In the genomic region with DNA sequence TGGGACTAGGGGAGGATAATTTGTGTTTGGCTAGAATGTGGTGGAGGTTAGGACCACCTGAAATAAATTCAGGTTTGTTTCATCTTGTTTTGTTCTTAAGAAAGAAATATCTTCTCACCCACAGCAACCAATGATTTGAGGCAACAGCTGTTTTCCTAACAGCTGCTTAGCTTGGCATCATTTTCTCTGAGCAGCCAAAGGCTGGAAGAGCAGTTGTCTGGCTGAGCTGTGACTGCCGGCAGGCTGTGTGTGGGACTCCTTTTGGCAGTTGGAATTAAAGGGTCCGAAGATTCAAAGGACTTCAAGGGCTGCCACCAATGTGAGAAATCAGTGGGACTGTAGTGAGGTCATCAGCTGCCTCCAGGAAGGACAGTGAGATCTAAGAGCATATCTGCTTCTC, we compare ENCODE assay signal across 16 cellular contexts. TPM values are rescaled to one million over a fixed set of nuclear protein-coding genes. Genes with fewer than 3 reads are reported as not detected.
DNase-seq lines count a peak whose midpoint lies in the region; TF ChIP-seq lines count a peak whose summit lies in the region.
"Had no signal": no experiment of that assay in that cellular context is flagged by ENCODE, and none has a peak within 500 bp of the region (broad histone marks: within the 10 kb centered on the region; RNA-seq: fewer than 3 reads in every experiment).

No MANE protein-coding gene starts in this region.

- H3K36me3 Mint-ChIP-seq in Calu3 (ENCODE audit: insufficient read depth, unreplicated experiment) (no peaks in the 10 kb centered on the region), nephron (ENCODE audit: low read depth) (no peaks in the 10 kb centered on the region)
- H3K36me3 Mint-ChIP-seq: CD4-positive, alpha-beta memory T cell had no signal

- no TSS peak for BruUV-seq in Calu3 (replicated peaks; lab: Mats Ljungman, UMichigan)

- H3K27me3 Mint-ChIP-seq in Calu3 (ENCODE audit: unreplicated experiment) (no peaks in the 10 kb centered on the region), nephron (ENCODE audit: low read depth) (peaks cover 3% of the 10 kb centered on the region)

- H3K4me1 Mint-ChIP-seq in Calu3 (ENCODE audit: low read depth, unreplicated experiment) (no peaks in the 10 kb centered on the region), nephron (peaks cover 27% of the 10 kb centered on the region)
- H3K4me1 Mint-ChIP-seq: CD4-positive, alpha-beta memory T cell had no signal

- peak overlapping the region; percentile 36 for H3K27ac Mint-ChIP-seq in Calu3 (ENCODE audit: unreplicated experiment)
- peak overlapping the region; percentile 34 to 90 (median 77) for H3K27ac Mint-ChIP-seq in nephron
- H3K27ac Mint-ChIP-seq: CD4-positive, alpha-beta memory T cell had no signal

- CTCF ChIA-PET in Calu3 (lab: Charles Lee), result no interaction called here

- H3K9me3 Mint-ChIP-seq in Calu3 (ENCODE audit: low read depth, unreplicated experiment) (no peaks in the 10 kb centered on the region), nephron (no peaks in the 10 kb centered on the region)
- H3K9me3 Mint-ChIP-seq: CD4-positive, alpha-beta memory T cell had no signal

- DNase-seq in Calu3 (no peak), LHCN-M2 (ENCODE audit: low read depth) (peak; percentile 91), globus pallidus (ENCODE audit: low spot score) (peak; percentile 8), inferior parietal cortex (ENCODE audit: extremely low spot score) (no peak), OCI-M2 (lab: John Stamatoyannopoulos, UW; ENCODE audit: unreplicated experiment) (no peak), cerebellar nuclear complex (lab: John Stamatoyannopoulos, UW) (no peak)
- DNase-seq in stimulated activated CD4-positive, alpha-beta T cell treated with anti-CD3 and anti-CD28 coated beads, Interleukin-1b, Interleukin-23, amount 100 ng/mL, for 48 hours, result no peak
- DNase-seq: C1 segment of cervical spinal cord; CD4-positive, alpha-beta memory T cell; DMS153; DND-41; GOT3 had no signal

- TF ChIP-seq CTCF in Calu3 (IDR thresholded peaks at IDR 0.05; ENCODE audit: unreplicated experiment), result no peak
- no peak for TF ChIP-seq CTCF in nephron (IDR thresholded peaks at IDR 0.05; ENCODE audit: unreplicated experiment in 3 of 3)

- H3K4me3 Mint-ChIP-seq in Calu3 (ENCODE audit: low read depth, unreplicated experiment), result no peak overlapping the region
- peak overlapping the region in 1 of 3 experiments; percentile 24 for H3K4me3 Mint-ChIP-seq in nephron
- H3K4me3 Mint-ChIP-seq: CD4-positive, alpha-beta memory T cell had no signal

- intact Hi-C loops in Calu3 (cut with micrococcal nuclease; ENCODE audit: unreplicated experiment), result no loop called here

RNA-seq across cellular contexts. Expression of a gene that starts 5.0 kb away (rescaled TPM):
- total RNA-seq in Calu3 (2022), result not detected in 2 replicates
- 0.11 and 0.13 TPM in 2 replicates for total RNA-seq in LHCN-M2 (2014; rRNA removed)
- polyA plus RNA-seq in LHCN-M2 (2012), result not detected
- total RNA-seq: A172; A673; CD4-positive, alpha-beta memory T cell had no signal
- polyA plus RNA-seq: BJ; CD4-positive, alpha-beta memory T cell had no signal

RNA-seq across cellular contexts. Expression of a gene that starts 26.9 kb away (rescaled TPM):
- total RNA-seq in Calu3 (2022) (not detected in 2 replicates), LHCN-M2 (2014; rRNA removed) (not detected in 2 replicates)
- not detected for polyA plus RNA-seq in LHCN-M2 (2012)
- total RNA-seq: A172; A673; CD4-positive, alpha-beta memory T cell had no signal
- polyA plus RNA-seq: BJ; CD4-positive, alpha-beta memory T cell had no signal

RNA-seq across cellular contexts. Expression of a gene that starts 54.0 kb away (rescaled TPM):
- total RNA-seq in Calu3 (2022), result 18.4 and 21.1 TPM in 2 replicates
- total RNA-seq in LHCN-M2 (2014; rRNA removed), result 12.5 and 14.9 TPM in 2 replicates
- 7.8 TPM for polyA plus RNA-seq in LHCN-M2 (2012)

Comparison
In these comparisons a context has a peak if more than half of its experiments do, and no peak if none do; other contexts are left out.
1. DNase-seq: peak in LHCN-M2 (single experiment) and globus pallidus (single experiment); none in Calu3 (single experiment), inferior parietal cortex (single experiment), stimulated activated CD4-positive, alpha-beta T cell treated with anti-CD3 and anti-CD28 coated beads, Interleukin-1b, Interleukin-23, amount 100 ng/mL, for 48 hours (single experiment), OCI-M2 (single experiment) and cerebellar nuclear complex (0 of 2).